ENCODE assay signal across 16 cellular contexts in genomic region chr15:62591842-62592838, GRCh38.
DNase-seq lines count a peak whose midpoint lies in the region; ATAC-seq and TF ChIP-seq lines count a peak whose summit lies in the region.
"Had no signal": no experiment of that assay in that cellular context is flagged by ENCODE, and none has a peak within 500 bp of the region (broad histone marks: within the 10 kb centered on the region; RNA-seq: fewer than 3 reads in every experiment).

No MANE protein-coding gene starts in this region.

- peaks cover 27 to 42% of the 10 kb centered on the region in 2 donors for H3K27me3 Mint-ChIP-seq in natural killer cell treated with Interleukin-12 subunit alpha and Interleukin-12 subunit beta and Interleukin-15 and Interleukin-18, amount 100 ng/mL, for 72 hours

- H2BK120ac ChIP-seq in IMR-90 (ENCODE audit: low read depth, low read length), result peak overlapping the region; percentile 64

- no peak overlapping the region for H4K8ac ChIP-seq in IMR-90 (ENCODE audit: low read depth in 2 of 2, low read length in 2 of 2)

- peak; percentile 64 for ATAC-seq in IMR-90 (ENCODE audit: low read depth)
- peak in 3 of 4 donors; percentile 62 to 67 (median 63) for ATAC-seq in right lobe of liver
- ATAC-seq in HG02981 (IDR thresholded peaks at IDR 0.05; ENCODE audit: unreplicated experiment), result no peak
- ATAC-seq in natural killer cell treated with Interleukin-12 subunit alpha and Interleukin-12 subunit beta and Interleukin-15 and Interleukin-18, amount 100 ng/mL, for 72 hours, result no peak

- H2AK9ac ChIP-seq in IMR-90 (replicated peaks; ENCODE audit: low read depth, low read length, poor library complexity), result no peak overlapping the region

- H3K9me3 Mint-ChIP-seq in natural killer cell treated with Interleukin-12 subunit alpha and Interleukin-12 subunit beta and Interleukin-15 and Interleukin-18, amount 100 ng/mL, for 72 hours, result no peaks in the 10 kb centered on the region

- no peak overlapping the region for H2BK5ac ChIP-seq in IMR-90 (ENCODE audit: low read depth, low read length, poor library complexity, severe bottlenecking)

- H3K27me3 ChIP-seq in IMR-90 (ENCODE audit: control insufficient read depth, insufficient read depth, low read length) (no peaks in the 10 kb centered on the region; the same call in 1 of the 2 replicates), right lobe of liver (no peaks in the 10 kb centered on the region)
- H3K27me3 ChIP-seq: heart right ventricle, neutrophil, thyroid gland had no signal

- H3K27ac ChIP-seq in IMR-90 (ENCODE audit: insufficient read depth, low read length) (no peak overlapping the region), right lobe of liver (no peak overlapping the region)
- H3K27ac ChIP-seq: heart right ventricle, neutrophil, thyroid gland had no signal

- peak; percentile 29 for DNase-seq in A172 (ENCODE audit: low spot score)
- peak; percentile 23 for DNase-seq in IMR-90
- DNase-seq in epithelial cell of proximal tubule (ENCODE audit: low read depth), result peak; percentile 65
- no peak for DNase-seq in right lobe of liver
- DNase-seq in natural killer cell treated with Interleukin-12 subunit alpha and Interleukin-12 subunit beta and Interleukin-15 and Interleukin-18, amount 100 ng/mL, for 72 hours (ENCODE audit: low spot score), result no peak
- DNase-seq in NCI-H2227 (lab: John Stamatoyannopoulos, UW; ENCODE audit: unreplicated experiment), result no peak
- no peak for DNase-seq in NCI-H526 treated with DMSO at 0.1 percent for 48 hours (lab: John Stamatoyannopoulos, UW)
- DNase-seq: activated CD4-positive, alpha-beta T cell treated with anti-CD3 and anti-CD28 coated beads, Interleukin-2, amount 50 U/mL, for 4 hours; heart right ventricle; NCI-H146; SHP77 treated with DMSO at 0.1 percent for 48 hours; stimulated activated CD4-positive, alpha-beta T cell treated with anti-CD3 and anti-CD28 coated beads, Interleukin-12 subunit alpha, Interleukin-12 subunit beta, amount 100 ng/mL, for 4 hours; thyroid gland had no signal

- POLR2A ChIA-PET in IMR-90 (lab: Charles Lee; ENCODE audit: unreplicated experiment), result interaction anchor here (0.6 kb wide), 1 partner anchor 736 kb away, joined by 6 read pairs; no protein-coding TSS in a partner anchor

- no peak overlapping the region for H4K5ac ChIP-seq in IMR-90 (ENCODE audit: low read depth, low read length)

- H3K36me3 ChIP-seq in IMR-90 (ENCODE audit: control insufficient read depth, insufficient read depth, low read length), result no peaks in the 10 kb centered on the region
- H3K36me3 ChIP-seq in right lobe of liver, result no peaks in the 10 kb centered on the region
- H3K36me3 ChIP-seq: neutrophil, thyroid gland had no signal

- 0 out of 2 replicates have a peak overlapping the region, but pooled peaks have one; percentile 12 for H2BK20ac ChIP-seq in IMR-90 (ENCODE audit: low read depth, low read length)

- no TSS peak for BruUV-seq in IMR-90 (replicated peaks; lab: Mats Ljungman, UMichigan)

- peaks cover 0 to 8% of the 10 kb centered on the region in 2 experiments; a peak in 1 of 4 replicates for H3K79me1 ChIP-seq in IMR-90 (ENCODE audit: low read depth in 1 of 2, low read length in 2 of 2)

- no peak overlapping the region for H3K18ac ChIP-seq in IMR-90 (ENCODE audit: low read depth, low read length)

- in situ Hi-C loops in IMR-90 (cut with MboI; ENCODE audit: low sequenced_read_pairs), result no loop called here

- H4K20me1 ChIP-seq in IMR-90 (ENCODE audit: insufficient read depth, low read length), result no peaks in the 10 kb centered on the region

- H3K9me3 ChIP-seq in IMR-90 (ENCODE audit: control insufficient read depth, insufficient read depth, low read length) (no peaks in the 10 kb centered on the region), right lobe of liver (no peaks in the 10 kb centered on the region)
- H3K9me3 ChIP-seq: heart right ventricle, neutrophil, thyroid gland had no signal

- H3K4me2 ChIP-seq in IMR-90 (ENCODE audit: low read depth, low read length), result no peak overlapping the region

- TF ChIP-seq CTCF in IMR-90 (conservative IDR thresholded peaks at IDR 0.05; ENCODE audit: low read depth, low read length) (no peak), epithelial cell of proximal tubule (conservative IDR thresholded peaks at IDR 0.05; ENCODE audit: low read depth, low read length) (no peak), right lobe of liver (IDR thresholded peaks at IDR 0.05) (no peak)

- H3K4me1 Mint-ChIP-seq in natural killer cell treated with Interleukin-12 subunit alpha and Interleukin-12 subunit beta and Interleukin-15 and Interleukin-18, amount 100 ng/mL, for 72 hours (ENCODE audit: low read depth in 2 of 2), result no peaks in the 10 kb centered on the region

- intact Hi-C loops in IMR-90 (cut with micrococcal nuclease), result no loop called here
- intact Hi-C loops in right lobe of liver (cut with DNase I), result no loop called here

- no peak overlapping the region for H3K23ac ChIP-seq in IMR-90 (ENCODE audit: low read depth, low read length)

- H4K91ac ChIP-seq in IMR-90 (ENCODE audit: insufficient read depth, low read depth, low read length), result no peak overlapping the region; the same call in 1 of the 2 replicates

- H3K4me3 ChIP-seq in IMR-90 (ENCODE audit: insufficient read depth, low read depth, low read length) (no peak overlapping the region), epithelial cell of proximal tubule (ENCODE audit: low read depth, low read length) (peak overlapping the region; percentile 7), right lobe of liver (no peak overlapping the region)
- H3K4me3 ChIP-seq: heart right ventricle, lung, thyroid gland had no signal

- TF ChIP-seq RAD21 in IMR-90 (IDR thresholded peaks at IDR 0.05; ENCODE audit: low read length), result no peak

- H3K27ac Mint-ChIP-seq in natural killer cell treated with Interleukin-12 subunit alpha and Interleukin-12 subunit beta and Interleukin-15 and Interleukin-18, amount 100 ng/mL, for 72 hours, result no peak overlapping the region

- TF ChIP-seq POLR2A in IMR-90 (IDR thresholded peaks at IDR 0.05; ENCODE audit: low read depth, low read length) (no peak), right lobe of liver (IDR thresholded peaks at IDR 0.05) (no peak)

- 0 out of 3 replicates have a peak overlapping the region, but pooled peaks have one; percentile 4 for H2BK15ac ChIP-seq in IMR-90 (ENCODE audit: low read depth, low read length)

- H3K4me3 Mint-ChIP-seq in natural killer cell treated with Interleukin-12 subunit alpha and Interleukin-12 subunit beta and Interleukin-15 and Interleukin-18, amount 100 ng/mL, for 72 hours, result no peak overlapping the region

- dilution Hi-C loops in IMR-90 (cut with HindIII; ENCODE audit: low sequenced_read_pairs, unreplicated experiment), result no loop called here

- H3K36me3 Mint-ChIP-seq in natural killer cell treated with Interleukin-12 subunit alpha and Interleukin-12 subunit beta and Interleukin-15 and Interleukin-18, amount 100 ng/mL, for 72 hours, result no peaks in the 10 kb centered on the region

- 0 out of 2 replicates have a peak overlapping the region, but pooled peaks have one; percentile 16 for H3K56ac ChIP-seq in IMR-90 (ENCODE audit: extremely low read depth, insufficient read depth, low read length)

- H3K9me1 ChIP-seq in IMR-90 (ENCODE audit: insufficient read depth, low read length), result peaks cover 8% of the 10 kb centered on the region; the same call in 1 of the 2 replicates

- peak overlapping the region; percentile 69; the same call in 1 of the 2 replicates for H2AK5ac ChIP-seq in IMR-90 (ENCODE audit: low read depth, low read length)

- no peak overlapping the region for H2AFZ ChIP-seq in IMR-90 (replicated peaks; ENCODE audit: low read length, poor library complexity)

- 0 out of 2 replicates have a peak overlapping the region, but pooled peaks have one; percentile 76 for H3K14ac ChIP-seq in IMR-90 (replicated peaks; ENCODE audit: low read depth, low read length)

- H3K4me1 ChIP-seq in IMR-90 (ENCODE audit: control insufficient read depth, insufficient read depth, low read length), result peaks cover 9% of the 10 kb centered on the region
- H3K4me1 ChIP-seq in right lobe of liver, result peaks cover 0 to 15% (median 4%) of the 10 kb centered on the region in 4 donors

- H3K4ac ChIP-seq in IMR-90 (ENCODE audit: low read depth, low read length), result peak overlapping the region; percentile 0; the same call in 1 of the 2 replicates

- CTCF ChIA-PET in IMR-90 (lab: Yijun Ruan, JAX), result no interaction called here

- 83% methylated on average over 5 of the region's 8 CpGs; no CpG with 5 or more reads in 1 of the 2 experiments for WGBS in IMR-90 (ENCODE audit: extremely low coverage in 2 of 2, insufficient read length in 1 of 2), 2 experiments
- WGBS in right lobe of liver (ENCODE audit: insufficient coverage, low coverage, low lambda C conversion rate, missing lambda C conversion rate), result 74% methylated on average over 8 of the region's 8 CpGs

- H3K9ac ChIP-seq in IMR-90 (ENCODE audit: low read depth, low read length), result no peak overlapping the region

TF ChIP-seq in IMR-90, 13 proteins besides CTCF, POLR2A, EP300 and RAD21:
- no peak for TF ChIP-seq MAZ (IDR thresholded peaks at IDR 0.05; ENCODE audit: borderline replicate concordance, low read depth, low read length)
- no peak for TF ChIP-seq RFX5 (IDR thresholded peaks at IDR 0.05; ENCODE audit: low read depth, low read length)
- no peak for TF ChIP-seq NFE2L2 (IDR thresholded peaks at IDR 0.05; ENCODE audit: low read depth, low read length)

Comparison
In these comparisons a context has a peak if more than half of its experiments do, and no peak if none do; other contexts are left out.
1. DNase-seq: peak in A172 (single experiment), IMR-90 (single experiment) and epithelial cell of proximal tubule (single experiment); none in right lobe of liver (0 of 3), natural killer cell treated with Interleukin-12 subunit alpha and Interleukin-12 subunit beta and Interleukin-15 and Interleukin-18, amount 100 ng/mL, for 72 hours (single experiment), NCI-H2227 (single experiment) and NCI-H526 treated with DMSO at 0.1 percent for 48 hours (single experiment).
2. ATAC-seq: peak in IMR-90 (single experiment) and right lobe of liver (3 of 4); none in HG02981 (single experiment) and natural killer cell treated with Interleukin-12 subunit alpha and Interleukin-12 subunit beta and Interleukin-15 and Interleukin-18, amount 100 ng/mL, for 72 hours (0 of 2).